In genomic region chr10:92573798-92574544, GRCh38 we compare ENCODE assay signal across 1 cellular context.
TF ChIP-seq lines count a peak whose summit lies in the region.

IDE (minus strand) TSS chr10:92574093; CDS start chr10:92574019, 74 bp downstream.

TF ChIP-seq in HepG2, 621 proteins besides CTCF, POLR2A, EP300 and RAD21 (continued from another document and continues in another):
- TF ChIP-seq ZNF530 (CRISPR knock-in tag; IDR thresholded peaks at IDR 0.05; ENCODE audit: low read depth), result no peak
- no peak for TF ChIP-seq ZFP36 (IDR thresholded peaks at IDR 0.05; ENCODE audit: borderline replicate concordance, low read depth, low read length, partially characterized antibody)
- TF ChIP-seq ZNF18 (CRISPR knock-in tag; IDR thresholded peaks at IDR 0.05; ENCODE audit: insufficient replicate concordance), result peak; percentile 40
- TF ChIP-seq, protein P1, sequence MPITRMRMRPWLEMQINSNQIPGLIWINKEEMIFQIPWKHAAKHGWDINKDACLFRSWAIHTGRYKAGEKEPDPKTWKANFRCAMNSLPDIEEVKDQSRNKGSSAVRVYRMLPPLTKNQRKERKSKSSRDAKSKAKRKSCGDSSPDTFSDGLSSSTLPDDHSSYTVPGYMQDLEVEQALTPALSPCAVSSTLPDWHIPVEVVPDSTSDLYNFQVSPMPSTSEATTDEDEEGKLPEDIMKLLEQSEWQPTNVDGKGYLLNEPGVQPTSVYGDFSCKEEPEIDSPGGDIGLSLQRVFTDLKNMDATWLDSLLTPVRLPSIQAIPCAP (CRISPR knock-in tag; IDR thresholded peaks at IDR 0.05; ENCODE audit: low read depth), result no peak
- TF ChIP-seq, protein P2, sequence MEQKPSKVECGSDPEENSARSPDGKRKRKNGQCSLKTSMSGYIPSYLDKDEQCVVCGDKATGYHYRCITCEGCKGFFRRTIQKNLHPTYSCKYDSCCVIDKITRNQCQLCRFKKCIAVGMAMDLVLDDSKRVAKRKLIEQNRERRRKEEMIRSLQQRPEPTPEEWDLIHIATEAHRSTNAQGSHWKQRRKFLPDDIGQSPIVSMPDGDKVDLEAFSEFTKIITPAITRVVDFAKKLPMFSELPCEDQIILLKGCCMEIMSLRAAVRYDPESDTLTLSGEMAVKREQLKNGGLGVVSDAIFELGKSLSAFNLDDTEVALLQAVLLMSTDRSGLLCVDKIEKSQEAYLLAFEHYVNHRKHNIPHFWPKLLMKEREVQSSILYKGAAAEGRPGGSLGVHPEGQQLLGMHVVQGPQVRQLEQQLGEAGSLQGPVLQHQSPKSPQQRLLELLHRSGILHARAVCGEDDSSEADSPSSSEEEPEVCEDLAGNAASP (CRISPR knock-in tag; IDR thresholded peaks at IDR 0.05; ENCODE audit: borderline replicate concordance), result peak; percentile 20; the same call in 1 of the 2 replicates
- peak; percentile 73; the same call in 1 of the 2 replicates for TF ChIP-seq ZFAT (CRISPR knock-in tag; conservative IDR thresholded peaks at IDR 0.05)
- TF ChIP-seq RELA (CRISPR knock-in tag; IDR thresholded peaks at IDR 0.05), result no peak; the same call in 1 of the 2 replicates
- peak; percentile 73; the same call in 1 of the 2 replicates for TF ChIP-seq RARG (CRISPR knock-in tag; IDR thresholded peaks at IDR 0.05; ENCODE audit: low read depth)
- TF ChIP-seq TRIM24 (CRISPR knock-in tag; IDR thresholded peaks at IDR 0.05), result no peak
- TF ChIP-seq MTA1 (CRISPR knock-in tag; IDR thresholded peaks at IDR 0.05; ENCODE audit: borderline replicate concordance), result peak; percentile 75; the same call in 1 of the 2 replicates
- TF ChIP-seq, protein P3, sequence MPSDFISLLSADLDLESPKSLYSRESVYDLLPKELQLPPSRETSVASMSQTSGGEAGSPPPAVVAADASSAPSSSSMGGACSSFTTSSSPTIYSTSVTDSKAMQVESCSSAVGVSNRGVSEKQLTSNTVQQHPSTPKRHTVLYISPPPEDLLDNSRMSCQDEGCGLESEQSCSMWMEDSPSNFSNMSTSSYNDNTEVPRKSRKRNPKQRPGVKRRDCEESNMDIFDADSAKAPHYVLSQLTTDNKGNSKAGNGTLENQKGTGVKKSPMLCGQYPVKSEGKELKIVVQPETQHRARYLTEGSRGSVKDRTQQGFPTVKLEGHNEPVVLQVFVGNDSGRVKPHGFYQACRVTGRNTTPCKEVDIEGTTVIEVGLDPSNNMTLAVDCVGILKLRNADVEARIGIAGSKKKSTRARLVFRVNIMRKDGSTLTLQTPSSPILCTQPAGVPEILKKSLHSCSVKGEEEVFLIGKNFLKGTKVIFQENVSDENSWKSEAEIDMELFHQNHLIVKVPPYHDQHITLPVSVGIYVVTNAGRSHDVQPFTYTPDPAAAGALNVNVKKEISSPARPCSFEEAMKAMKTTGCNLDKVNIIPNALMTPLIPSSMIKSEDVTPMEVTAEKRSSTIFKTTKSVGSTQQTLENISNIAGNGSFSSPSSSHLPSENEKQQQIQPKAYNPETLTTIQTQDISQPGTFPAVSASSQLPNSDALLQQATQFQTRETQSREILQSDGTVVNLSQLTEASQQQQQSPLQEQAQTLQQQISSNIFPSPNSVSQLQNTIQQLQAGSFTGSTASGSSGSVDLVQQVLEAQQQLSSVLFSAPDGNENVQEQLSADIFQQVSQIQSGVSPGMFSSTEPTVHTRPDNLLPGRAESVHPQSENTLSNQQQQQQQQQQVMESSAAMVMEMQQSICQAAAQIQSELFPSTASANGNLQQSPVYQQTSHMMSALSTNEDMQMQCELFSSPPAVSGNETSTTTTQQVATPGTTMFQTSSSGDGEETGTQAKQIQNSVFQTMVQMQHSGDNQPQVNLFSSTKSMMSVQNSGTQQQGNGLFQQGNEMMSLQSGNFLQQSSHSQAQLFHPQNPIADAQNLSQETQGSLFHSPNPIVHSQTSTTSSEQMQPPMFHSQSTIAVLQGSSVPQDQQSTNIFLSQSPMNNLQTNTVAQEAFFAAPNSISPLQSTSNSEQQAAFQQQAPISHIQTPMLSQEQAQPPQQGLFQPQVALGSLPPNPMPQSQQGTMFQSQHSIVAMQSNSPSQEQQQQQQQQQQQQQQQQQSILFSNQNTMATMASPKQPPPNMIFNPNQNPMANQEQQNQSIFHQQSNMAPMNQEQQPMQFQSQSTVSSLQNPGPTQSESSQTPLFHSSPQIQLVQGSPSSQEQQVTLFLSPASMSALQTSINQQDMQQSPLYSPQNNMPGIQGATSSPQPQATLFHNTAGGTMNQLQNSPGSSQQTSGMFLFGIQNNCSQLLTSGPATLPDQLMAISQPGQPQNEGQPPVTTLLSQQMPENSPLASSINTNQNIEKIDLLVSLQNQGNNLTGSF (CRISPR knock-in tag; IDR thresholded peaks at IDR 0.05), result no peak
- TF ChIP-seq ZNF703 (CRISPR knock-in tag; IDR thresholded peaks at IDR 0.05; ENCODE audit: borderline replicate concordance), result no peak; the same call in 1 of the 2 replicates
- peak; percentile 81 for TF ChIP-seq TFDP2 (CRISPR knock-in tag; IDR thresholded peaks at IDR 0.05)
- no peak for TF ChIP-seq SMAD9 (CRISPR knock-in tag; IDR thresholded peaks at IDR 0.05)
- peak; percentile 52 for TF ChIP-seq JARID2 (CRISPR knock-in tag; IDR thresholded peaks at IDR 0.05; ENCODE audit: insufficient replicate concordance)
- TF ChIP-seq, protein P4, sequence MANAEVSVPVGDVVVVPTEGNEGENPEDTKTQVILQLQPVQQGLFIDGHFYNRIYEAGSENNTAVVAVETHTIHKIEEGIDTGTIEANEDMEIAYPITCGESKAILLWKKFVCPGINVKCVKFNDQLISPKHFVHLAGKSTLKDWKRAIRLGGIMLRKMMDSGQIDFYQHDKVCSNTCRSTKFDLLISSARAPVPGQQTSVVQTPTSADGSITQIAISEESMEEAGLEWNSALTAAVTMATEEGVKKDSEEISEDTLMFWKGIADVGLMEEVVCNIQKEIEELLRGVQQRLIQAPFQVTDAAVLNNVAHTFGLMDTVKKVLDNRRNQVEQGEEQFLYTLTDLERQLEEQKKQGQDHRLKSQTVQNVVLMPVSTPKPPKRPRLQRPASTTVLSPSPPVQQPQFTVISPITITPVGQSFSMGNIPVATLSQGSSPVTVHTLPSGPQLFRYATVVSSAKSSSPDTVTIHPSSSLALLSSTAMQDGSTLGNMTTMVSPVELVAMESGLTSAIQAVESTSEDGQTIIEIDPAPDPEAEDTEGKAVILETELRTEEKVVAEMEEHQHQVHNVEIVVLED (CRISPR knock-in tag; IDR thresholded peaks at IDR 0.05; ENCODE audit: borderline replicate concordance), result peak; percentile 79
- peak; percentile 96 for TF ChIP-seq RBFOX2 (IDR thresholded peaks at IDR 0.05; ENCODE audit: low read depth, low read length)
- TF ChIP-seq ZNF550 (CRISPR knock-in tag; IDR thresholded peaks at IDR 0.05; ENCODE audit: borderline replicate concordance), result no peak
- 0 out of 2 replicates have a peak, but pooled peaks have one; percentile 52 for TF ChIP-seq PAX8 (CRISPR knock-in tag; IDR thresholded peaks at IDR 0.05; ENCODE audit: borderline replicate concordance)
- TF ChIP-seq AKNA (CRISPR knock-in tag; IDR thresholded peaks at IDR 0.05; ENCODE audit: borderline replicate concordance), result no peak
- peak; percentile 72; the same call in 1 of the 2 replicates for TF ChIP-seq GZF1 (CRISPR knock-in tag; IDR thresholded peaks at IDR 0.05)
- no peak for TF ChIP-seq SSRP1 (CRISPR knock-in tag; IDR thresholded peaks at IDR 0.05)
- peak; percentile 86; the same call in 1 of the 2 replicates for TF ChIP-seq ZNF572 (CRISPR knock-in tag; IDR thresholded peaks at IDR 0.05)
- no peak for TF ChIP-seq ZNF382 (CRISPR knock-in tag; IDR thresholded peaks at IDR 0.05; ENCODE audit: borderline replicate concordance)
- TF ChIP-seq MXD4 (CRISPR knock-in tag; IDR thresholded peaks at IDR 0.05), result peak; percentile 56; the same call in 1 of the 2 replicates
- TF ChIP-seq ZNF776 (CRISPR knock-in tag; IDR thresholded peaks at IDR 0.05), result peak; percentile 61; the same call in 1 of the 2 replicates
- TF ChIP-seq SMC3 (IDR thresholded peaks at IDR 0.05; ENCODE audit: low read length), result no peak
- TF ChIP-seq TCF7L2 (IDR thresholded peaks at IDR 0.05; ENCODE audit: low read depth, low read length), result no peak
- peak; percentile 48; the same call in 1 of the 2 replicates for TF ChIP-seq PAXIP1 (CRISPR knock-in tag; conservative IDR thresholded peaks at IDR 0.05)
- no peak for TF ChIP-seq BRF2 (CRISPR knock-in tag; IDR thresholded peaks at IDR 0.05)
- no peak; the same call in 1 of the 2 replicates for TF ChIP-seq MAF1 (CRISPR knock-in tag; IDR thresholded peaks at IDR 0.05; ENCODE audit: borderline replicate concordance)
- TF ChIP-seq BORCS8-MEF2B (CRISPR knock-in tag; IDR thresholded peaks at IDR 0.05), result peak; percentile 66; the same call in 1 of the 2 replicates
